24 cellular contexts compared by ENCODE assay signal in the genomic region with DNA sequence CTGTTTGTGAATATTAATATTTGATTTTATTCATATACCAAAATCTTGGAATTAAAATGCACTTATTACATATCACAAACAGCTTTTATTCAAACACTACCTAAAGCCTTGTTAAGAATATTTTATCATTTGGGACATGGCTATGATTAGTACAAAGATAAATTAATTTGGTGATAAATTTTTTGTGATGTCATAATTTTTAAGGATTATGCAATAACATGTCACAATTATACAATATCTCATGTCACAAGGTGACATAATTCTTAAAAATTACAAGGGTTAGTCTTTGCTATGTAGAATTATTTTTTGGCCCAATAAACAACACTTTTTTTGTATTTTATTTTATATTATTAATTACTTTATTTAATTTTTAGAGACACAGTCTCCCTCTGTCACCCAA.
DNase-seq lines count a peak whose midpoint lies in the region; ATAC-seq, FAIRE-seq and TF ChIP-seq lines count a peak whose summit lies in the region.
"Had no signal": no experiment of that assay in that cellular context is flagged by ENCODE, and none has a peak within 500 bp of the region (broad histone marks: within the 10 kb centered on the region; RNA-seq: fewer than 3 reads in every experiment).

No MANE protein-coding gene starts in this region.

- in situ Hi-C loops in HepG2 (cut with HindIII; ENCODE audit: extremely low pct_ligation_motif_present, low pct_unique_long_range_greater_than_20kb) (no loop called here), K562 (cut with MboI) (no loop called here)

- CTCF ChIA-PET in HepG2 (lab: Yijun Ruan, JAX; ENCODE audit: low intra/inter-chr PET ratio, low total read pairs), result no interaction called here
- CTCF ChIA-PET in K562 (lab: Yijun Ruan, JAX; ENCODE audit: low intra/inter-chr PET ratio), result no interaction called here
- CTCF ChIA-PET in Caco-2 (lab: Charles Lee), result no interaction called here

- TF ChIP-seq CTCF in HepG2 (CRISPR knock-in tag; IDR thresholded peaks at IDR 0.05), result no peak
- TF ChIP-seq CTCF in right lobe of liver (IDR thresholded peaks at IDR 0.05), result no peak
- TF ChIP-seq CTCF in K562 (IDR thresholded peaks at IDR 0.05 in 2 of 3, conservative IDR thresholded peaks at IDR 0.05 in 1 of 3; ENCODE audit: insufficient read depth in 2 of 3, low read depth in 1 of 3, low read length in 3 of 3), result no peak
- TF ChIP-seq CTCF in Caco-2 (IDR thresholded peaks at IDR 0.05; ENCODE audit: insufficient read depth in 1 of 2, low read depth in 1 of 2, low read length in 1 of 2, severe bottlenecking in 1 of 2, unreplicated experiment in 1 of 2), result no peak

- BruUV-seq in HepG2 (replicated peaks; lab: Mats Ljungman, UMichigan) (no TSS peak), K562 (replicated peaks; lab: Mats Ljungman, UMichigan) (no TSS peak), Caco-2 (replicated peaks; lab: Mats Ljungman, UMichigan) (no TSS peak)

- POLR2A ChIA-PET in HepG2 (lab: Yijun Ruan, JAX), result no interaction called here
- POLR2A ChIA-PET in K562 (lab: Yijun Ruan, JAX), result no interaction called here
- POLR2A ChIA-PET in Caco-2 (lab: Charles Lee), result no interaction called here

- H3K27ac Mint-ChIP-seq in Caco-2 (ENCODE audit: unreplicated experiment), result no peak overlapping the region
- H3K27ac Mint-ChIP-seq: CD14-positive monocyte; CD4-positive, alpha-beta memory T cell; CD4-positive, CD25-positive, alpha-beta regulatory T cell; CD8-positive, alpha-beta memory T cell had no signal

- H3K79me2 ChIP-seq in HepG2 (ENCODE audit: insufficient read depth, low read length), result no peaks in the 10 kb centered on the region
- H3K79me2 ChIP-seq in K562 (ENCODE audit: control insufficient read depth, insufficient read depth, low read length), result no peaks in the 10 kb centered on the region

- H3K27me3 Mint-ChIP-seq in Caco-2 (ENCODE audit: insufficient read depth, unreplicated experiment), result no peaks in the 10 kb centered on the region
- H3K27me3 Mint-ChIP-seq: CD4-positive, CD25-positive, alpha-beta regulatory T cell; CD8-positive, alpha-beta memory T cell had no signal

- H3K4me2 ChIP-seq in HepG2 (ENCODE audit: low read depth, low read length) (no peak overlapping the region), K562 (ENCODE audit: insufficient read depth, low read length) (no peak overlapping the region)
- H3K4me2 ChIP-seq: A549, BLaER1 had no signal

- TF ChIP-seq RAD21 in HepG2 (CRISPR knock-in tag; IDR thresholded peaks at IDR 0.05) (no peak), K562 (CRISPR knock-in tag; conservative IDR thresholded peaks at IDR 0.05 in 1 of 2, IDR thresholded peaks at IDR 0.05 in 1 of 2) (no peak)

- H3K4me1 ChIP-seq in HepG2 (ENCODE audit: insufficient read depth, low read length), result no peaks in the 10 kb centered on the region
- no peaks in the 10 kb centered on the region for H3K4me1 ChIP-seq in right lobe of liver
- no peaks in the 10 kb centered on the region for H3K4me1 ChIP-seq in K562 (replicated peaks in 1 of 2; ENCODE audit: control insufficient read depth in 2 of 2, insufficient read depth in 2 of 2, low read length in 2 of 2)
- H3K4me1 ChIP-seq in Caco-2, result no peaks in the 10 kb centered on the region
- H3K4me1 ChIP-seq: A549, BE2C, BLaER1 had no signal

- H3K9me3 ChIP-seq in HepG2 (ENCODE audit: low read length) (no peaks in the 10 kb centered on the region), right lobe of liver (no peaks in the 10 kb centered on the region), K562 (replicated peaks; ENCODE audit: control insufficient read depth, insufficient read depth, low read depth, low read length) (no peaks in the 10 kb centered on the region), Caco-2 (no peaks in the 10 kb centered on the region)
- H3K9me3 ChIP-seq: A549, BE2C, BLaER1 had no signal

- no peak overlapping the region for H3K4me3 Mint-ChIP-seq in Caco-2 (ENCODE audit: unreplicated experiment)
- H3K4me3 Mint-ChIP-seq: CD14-positive monocyte; CD4-positive, alpha-beta memory T cell; CD4-positive, CD25-positive, alpha-beta regulatory T cell; CD8-positive, alpha-beta memory T cell had no signal

- H3K9me1 ChIP-seq in K562 (ENCODE audit: control insufficient read depth, insufficient read depth, low read length), result no peaks in the 10 kb centered on the region

- H3K9me3 Mint-ChIP-seq in Caco-2 (ENCODE audit: unreplicated experiment), result peaks cover 12% of the 10 kb centered on the region
- H3K9me3 Mint-ChIP-seq: CD8-positive, alpha-beta memory T cell had no signal

- no peak for FAIRE-seq in HepG2 (lab: Jason Lieb, UNC)
- no peak for FAIRE-seq in K562 (lab: Jason Lieb, UNC)
- peak; percentile 17 for FAIRE-seq in frontal cortex (lab: Jason Lieb, UNC)
- FAIRE-seq: A549, D721Med, GM12878, GM12892, GM18507 had no signal

- no peak for TF ChIP-seq POLR2A in HepG2 (IDR thresholded peaks at IDR 0.05; ENCODE audit: insufficient read depth in 1 of 2, low read depth in 2 of 2, low read length in 2 of 2)
- TF ChIP-seq POLR2A in right lobe of liver (IDR thresholded peaks at IDR 0.05), result no peak
- no peak for TF ChIP-seq POLR2A in K562 (conservative IDR thresholded peaks at IDR 0.05)

- no peak for TF ChIP-seq EP300 in HepG2 (IDR thresholded peaks at IDR 0.05; ENCODE audit: low read depth in 2 of 2, low read length in 2 of 2)
- no peak for TF ChIP-seq EP300 in HepG2 (CRISPR knock-in tag; IDR thresholded peaks at IDR 0.05; ENCODE audit: borderline replicate concordance)
- no peak for TF ChIP-seq EP300 in K562 (IDR thresholded peaks at IDR 0.05; ENCODE audit: low read length)

- H4K20me1 ChIP-seq in HepG2 (ENCODE audit: insufficient read depth, low read length) (no peaks in the 10 kb centered on the region), K562 (replicated peaks; ENCODE audit: control insufficient read depth, insufficient read depth, low read length) (no peaks in the 10 kb centered on the region)
- H4K20me1 ChIP-seq: BLaER1 had no signal

- no peak overlapping the region for H2AFZ ChIP-seq in HepG2 (ENCODE audit: low read length)
- no peak overlapping the region for H2AFZ ChIP-seq in K562 (ENCODE audit: low read depth, low read length)

- H3K27ac ChIP-seq in HepG2 (ENCODE audit: extremely low read length, insufficient read depth, low read length) (no peak overlapping the region), right lobe of liver (no peak overlapping the region), K562 (ENCODE audit: extremely low read depth, low read depth, low read length) (no peak overlapping the region)
- H3K27ac ChIP-seq: 22Rv1, A549, BLaER1 had no signal

- H3K36me3 Mint-ChIP-seq in Caco-2 (ENCODE audit: insufficient read depth, unreplicated experiment), result no peaks in the 10 kb centered on the region
- H3K36me3 Mint-ChIP-seq: CD14-positive monocyte; CD4-positive, alpha-beta memory T cell; CD4-positive, CD25-positive, alpha-beta regulatory T cell; CD8-positive, alpha-beta memory T cell had no signal

- no peaks in the 10 kb centered on the region for H3K36me3 ChIP-seq in HepG2 (replicated peaks in 1 of 2; ENCODE audit: control insufficient read depth in 1 of 2, insufficient read depth in 2 of 2, low read length in 2 of 2)
- no peaks in the 10 kb centered on the region for H3K36me3 ChIP-seq in right lobe of liver
- H3K36me3 ChIP-seq in K562 (ENCODE audit: control insufficient read depth, insufficient read depth, low read length), result no peaks in the 10 kb centered on the region
- no peaks in the 10 kb centered on the region for H3K36me3 ChIP-seq in Caco-2 (ENCODE audit: control insufficient read depth, insufficient read depth, low read length)
- H3K36me3 ChIP-seq: BE2C, BLaER1 had no signal

- intact Hi-C loops in HepG2 (cut with micrococcal nuclease; ENCODE audit: unreplicated experiment) (no loop called here), right lobe of liver (cut with DNase I) (no loop called here), K562 (cut with micrococcal nuclease) (no loop called here), Caco-2 (cut with micrococcal nuclease; ENCODE audit: unreplicated experiment) (no loop called here)

- H3K27me3 ChIP-seq in HepG2 (ENCODE audit: control insufficient read depth in 1 of 2, insufficient read depth in 2 of 2, low read length in 2 of 2) (no peaks in the 10 kb centered on the region), right lobe of liver (no peaks in the 10 kb centered on the region), K562 (ENCODE audit: control insufficient read depth in 2 of 2, insufficient read depth in 2 of 2, low read length in 2 of 2) (no peaks in the 10 kb centered on the region), Caco-2 (replicated peaks; ENCODE audit: control insufficient read depth, insufficient read depth, low read length) (no peaks in the 10 kb centered on the region)
- H3K27me3 ChIP-seq: BE2C, BLaER1 had no signal

- H3K4me3 ChIP-seq in HepG2 (replicated peaks in 1 of 3; ENCODE audit: insufficient read depth in 1 of 3, low read depth in 2 of 3, low read length in 3 of 3) (no peak overlapping the region), right lobe of liver (no peak overlapping the region), K562 (no peak overlapping the region), Caco-2 (ENCODE audit: low read depth, low read length) (no peak overlapping the region)
- H3K4me3 ChIP-seq: A549, BLaER1, GM12878 had no signal

- H3K9ac ChIP-seq in HepG2 (ENCODE audit: insufficient read depth, low read depth, low read length), result no peak overlapping the region
- no peak overlapping the region for H3K9ac ChIP-seq in K562 (ENCODE audit: insufficient read depth in 1 of 2, low read depth in 2 of 2, low read length in 2 of 2)
- H3K9ac ChIP-seq: BLaER1 had no signal

- DNase-seq in HepG2 (ENCODE audit: low spot score) (no peak), right lobe of liver (no peak), K562 (ENCODE audit: extremely low read depth in 1 of 4, low spot score in 3 of 4) (no peak), frontal cortex (ENCODE audit: low spot score in 2 of 2) (no peak), EL (no peak), Caco-2 (no peak)
- DNase-seq: BE2C; C1 segment of cervical spinal cord; Calu3; CD4-positive, alpha-beta memory T cell; CD4-positive, CD25-positive, alpha-beta regulatory T cell; CD8-positive, alpha-beta memory T cell; COR-L47; DMS79 treated with DMSO at 0.1 percent for 48 hours; GDM1 had no signal

- no peak for ATAC-seq in HepG2
- no peak for ATAC-seq in right lobe of liver
- no peak for ATAC-seq in K562
- ATAC-seq in GM19467 (IDR thresholded peaks at IDR 0.05; ENCODE audit: unreplicated experiment), result no peak
- ATAC-seq: A549, GM12878 had no signal

- no peaks in the 10 kb centered on the region for H3K4me1 Mint-ChIP-seq in Caco-2 (ENCODE audit: low read depth, unreplicated experiment)
- H3K4me1 Mint-ChIP-seq: CD14-positive monocyte; CD4-positive, alpha-beta memory T cell; CD4-positive, CD25-positive, alpha-beta regulatory T cell; CD8-positive, alpha-beta memory T cell had no signal

TF ChIP-seq in HepG2, 621 proteins besides CTCF, POLR2A, EP300 and RAD21 (continues in another document):
- TF ChIP-seq CREB1 (IDR thresholded peaks at IDR 0.05) (peak; percentile 71), CREB1 (CRISPR knock-in tag; IDR thresholded peaks at IDR 0.05) (no peak), POLR2AphosphoS2 (IDR thresholded peaks at IDR 0.05; ENCODE audit: low read depth, low read length) (no peak)

TF ChIP-seq in K562, 482 proteins besides CTCF, POLR2A, EP300 and RAD21 (continues in another document):
- TF ChIP-seq CEBPG (CRISPR knock-in tag; IDR thresholded peaks at IDR 0.05) (no peak), CEBPG (tag; conservative IDR thresholded peaks at IDR 0.05 in 1 of 2, IDR thresholded peaks at IDR 0.05 in 1 of 2) (peak in 1 of 2 experiments; percentile 74; a peak in 3 of 4 replicates)
